ENCODE assay signal across 33 cellular contexts in the genomic region with DNA sequence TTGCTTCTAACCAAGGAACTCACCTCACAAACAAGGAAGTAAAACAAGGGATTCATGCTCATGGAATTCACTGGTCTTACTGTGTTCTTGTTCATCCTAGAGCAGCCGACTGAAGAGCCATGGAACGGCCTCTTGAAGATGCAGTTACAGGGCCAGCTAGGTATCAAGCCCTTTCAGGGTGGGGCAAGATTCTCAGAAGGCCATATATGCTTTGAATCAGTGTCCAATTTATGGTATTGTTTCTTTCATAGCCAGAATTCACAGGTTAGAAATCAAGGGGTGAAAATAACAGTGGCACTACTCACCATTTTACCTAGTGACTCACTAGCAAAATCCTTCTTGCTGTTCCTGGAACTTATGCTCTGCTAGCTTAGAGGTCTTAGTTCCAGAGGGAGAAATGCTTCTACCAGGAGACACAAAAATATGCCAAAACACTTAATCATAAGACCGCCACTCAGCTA.
DNase-seq lines count a peak whose midpoint lies in the region; TF ChIP-seq lines count a peak whose summit lies in the region.
"Had no signal": no experiment of that assay in that cellular context is flagged by ENCODE, and none has a peak within 500 bp of the region (broad histone marks: within the 10 kb centered on the region; RNA-seq: fewer than 3 reads in every experiment).

No MANE protein-coding gene starts in this region.

- no peaks in the 10 kb centered on the region for H3K9me3 ChIP-seq in breast epithelium
- H3K9me3 ChIP-seq: esophagus muscularis mucosa, gastroesophageal sphincter, HAP-1, uterus had no signal

- H3K4me3 Mint-ChIP-seq in MCF 10A (ENCODE audit: unreplicated experiment) (no peak overlapping the region), Calu3 (ENCODE audit: low read depth, unreplicated experiment) (no peak overlapping the region)
- H3K4me3 Mint-ChIP-seq: activated B cell treated with CpG ODN at 0.5 μM for 24 hours; activated CD4-positive, alpha-beta memory T cell treated with anti-CD3 and anti-CD28 coated beads for 36 hours; activated naive CD4-positive, alpha-beta T cell treated with anti-CD3 and anti-CD28 coated beads, Interleukin-2, amount 10 ng/mL, durations not matched to agents 7 days and 5 days; B cell; CD8-positive, alpha-beta T cell; endodermal cell; mesothelial cell of epicardium; naive B cell; stimulated activated naive CD8-positive, alpha-beta T cell treated with anti-CD3 and anti-CD28 coated beads, Interleukin-15, amount 100 ng/mL, for 72 hours had no signal

- no peaks in the 10 kb centered on the region for H3K4me1 ChIP-seq in breast epithelium
- H3K4me1 ChIP-seq: esophagus muscularis mucosa, gastroesophageal sphincter, HAP-1, uterus had no signal

- H3K27ac Mint-ChIP-seq in MCF 10A (ENCODE audit: low read depth, unreplicated experiment) (peak overlapping the region; percentile 83), Calu3 (ENCODE audit: unreplicated experiment) (no peak overlapping the region)
- H3K27ac Mint-ChIP-seq: activated B cell treated with CpG ODN at 0.5 μM for 24 hours; activated CD4-positive, alpha-beta memory T cell treated with anti-CD3 and anti-CD28 coated beads for 36 hours; activated naive CD4-positive, alpha-beta T cell treated with anti-CD3 and anti-CD28 coated beads, Interleukin-2, amount 10 ng/mL, durations not matched to agents 7 days and 5 days; B cell; CD8-positive, alpha-beta T cell; endodermal cell; mesothelial cell of epicardium; naive B cell; progenitor cell of endocrine pancreas; stimulated activated naive CD8-positive, alpha-beta T cell treated with anti-CD3 and anti-CD28 coated beads, Interleukin-15, amount 100 ng/mL, for 72 hours had no signal

- H3K36me3 ChIP-seq in breast epithelium, result no peaks in the 10 kb centered on the region
- H3K36me3 ChIP-seq: esophagus muscularis mucosa, gastroesophageal sphincter, HAP-1, uterus had no signal

- CTCF ChIA-PET in MCF 10A (lab: Yijun Ruan, JAX), result no interaction called here
- CTCF ChIA-PET in Calu3 (lab: Charles Lee), result no interaction called here

- H3K4me1 Mint-ChIP-seq in MCF 10A (ENCODE audit: insufficient read depth, unreplicated experiment), result peaks cover 8% of the 10 kb centered on the region
- H3K4me1 Mint-ChIP-seq in Calu3 (ENCODE audit: low read depth, unreplicated experiment), result no peaks in the 10 kb centered on the region
- H3K4me1 Mint-ChIP-seq: activated B cell treated with CpG ODN at 0.5 μM for 24 hours; activated naive CD4-positive, alpha-beta T cell treated with anti-CD3 and anti-CD28 coated beads, Interleukin-2, amount 10 ng/mL, durations not matched to agents 7 days and 5 days; B cell; endodermal cell; mesothelial cell of epicardium; naive B cell; stimulated activated naive CD8-positive, alpha-beta T cell treated with anti-CD3 and anti-CD28 coated beads, Interleukin-15, amount 100 ng/mL, for 72 hours had no signal

- H3K27me3 ChIP-seq in breast epithelium, result no peaks in the 10 kb centered on the region
- H3K27me3 ChIP-seq: esophagus muscularis mucosa, gastroesophageal sphincter, uterus had no signal

- H3K27me3 Mint-ChIP-seq in MCF 10A (ENCODE audit: insufficient read depth, unreplicated experiment) (no peaks in the 10 kb centered on the region), Calu3 (ENCODE audit: unreplicated experiment) (no peaks in the 10 kb centered on the region)
- H3K27me3 Mint-ChIP-seq: activated B cell treated with CpG ODN at 0.5 μM for 24 hours; activated CD4-positive, alpha-beta memory T cell treated with anti-CD3 and anti-CD28 coated beads for 36 hours; activated naive CD4-positive, alpha-beta T cell treated with anti-CD3 and anti-CD28 coated beads, Interleukin-2, amount 10 ng/mL, durations not matched to agents 7 days and 5 days; B cell; naive B cell; progenitor cell of endocrine pancreas; stimulated activated naive CD8-positive, alpha-beta T cell treated with anti-CD3 and anti-CD28 coated beads, Interleukin-15, amount 100 ng/mL, for 72 hours had no signal

- no TSS peak for BruUV-seq in MCF 10A (replicated peaks; lab: Mats Ljungman, UMichigan)
- no TSS peak for BruUV-seq in Calu3 (replicated peaks; lab: Mats Ljungman, UMichigan)

- no peaks in the 10 kb centered on the region for H3K36me3 Mint-ChIP-seq in MCF 10A (ENCODE audit: insufficient read depth, unreplicated experiment)
- no peaks in the 10 kb centered on the region for H3K36me3 Mint-ChIP-seq in Calu3 (ENCODE audit: insufficient read depth, unreplicated experiment)
- H3K36me3 Mint-ChIP-seq: activated CD4-positive, alpha-beta memory T cell treated with anti-CD3 and anti-CD28 coated beads for 36 hours; activated naive CD4-positive, alpha-beta T cell treated with anti-CD3 and anti-CD28 coated beads, Interleukin-2, amount 10 ng/mL, durations not matched to agents 7 days and 5 days; CD8-positive, alpha-beta T cell; mesothelial cell of epicardium; naive B cell had no signal

- POLR2A ChIA-PET in MCF 10A (lab: Yijun Ruan, JAX), result no interaction called here

- no peak for DNase-seq in MCF 10A (ENCODE audit: unreplicated experiment)
- DNase-seq in breast epithelium (ENCODE audit: low spot score in 2 of 2), result no peak
- DNase-seq in RKO (ENCODE audit: low spot score), result peak; percentile 10
- peak; percentile 2 for DNase-seq in fibroblast of pulmonary artery (ENCODE audit: low read depth)
- DNase-seq in DMS153 treated with DMSO at 0.1 percent for 48 hours (lab: John Stamatoyannopoulos, UW; ENCODE audit: unreplicated experiment), result no peak
- no peak for DNase-seq in activated CD4-positive, alpha-beta T cell treated with anti-CD3 and anti-CD28 coated beads, Interleukin-2, amount 50 U/mL, for 4 hours
- no peak for DNase-seq in Calu3
- no peak for DNase-seq in activated CD4-positive, alpha-beta T cell treated with anti-CD3 and anti-CD28 coated beads for 4 hours
- DNase-seq: 8988T; activated B cell treated with CpG ODN at 0.5 μM for 24 hours; activated CD4-positive, alpha-beta memory T cell treated with anti-CD3 and anti-CD28 coated beads for 36 hours; activated CD8-positive, alpha-beta memory T cell treated with anti-CD3 and anti-CD28 coated beads, Interleukin-2, amount 50 U/mL, for 4 hours; activated naive CD4-positive, alpha-beta T cell treated with anti-CD3 and anti-CD28 coated beads, Interleukin-2, amount 10 ng/mL, durations not matched to agents 7 days and 5 days; amygdala; CD8-positive, alpha-beta T cell; central memory CD4-positive, alpha-beta T cell; DMS 273 treated with DMSO at 0.1 percent for 48 hours; endodermal cell; MV-4-11; naive B cell; NCI-H146; NCI-H2107; NCI-H446; NCI-H82; stimulated activated naive CD8-positive, alpha-beta T cell treated with anti-CD3 and anti-CD28 coated beads, Interleukin-15, amount 100 ng/mL, for 72 hours; T1000; uterus had no signal

- H3K9me3 Mint-ChIP-seq in MCF 10A (ENCODE audit: unreplicated experiment) (no peaks in the 10 kb centered on the region), Calu3 (ENCODE audit: low read depth, unreplicated experiment) (peaks cover 15% of the 10 kb centered on the region)
- H3K9me3 Mint-ChIP-seq: endodermal cell had no signal

- TF ChIP-seq POLR2A in breast epithelium (IDR thresholded peaks at IDR 0.05), result no peak

- TF ChIP-seq CTCF in MCF 10A (IDR thresholded peaks at IDR 0.05; ENCODE audit: unreplicated experiment) (no peak), breast epithelium (IDR thresholded peaks at IDR 0.05) (no peak), fibroblast of pulmonary artery (IDR thresholded peaks at IDR 0.05; ENCODE audit: low read length, missing control alignments) (no peak), Calu3 (IDR thresholded peaks at IDR 0.05; ENCODE audit: unreplicated experiment) (no peak)

- no peak overlapping the region for H3K27ac ChIP-seq in breast epithelium
- H3K27ac ChIP-seq: esophagus muscularis mucosa, gastroesophageal sphincter, uterus had no signal

- intact Hi-C loops in MCF 10A (cut with micrococcal nuclease) (no loop called here), breast epithelium (cut with DNase I; ENCODE audit: low total_unique reads) (loop anchor here (1.0 kb wide), 1 partner anchor 13 kb away; no protein-coding TSS in a partner anchor), Calu3 (cut with micrococcal nuclease; ENCODE audit: unreplicated experiment) (no loop called here)

- H3K4me3 ChIP-seq in breast epithelium (no peak overlapping the region), fibroblast of pulmonary artery (replicated peaks; ENCODE audit: low read depth, low read length) (no peak overlapping the region)
- H3K4me3 ChIP-seq: esophagus muscularis mucosa, gastroesophageal sphincter, HAP-1, uterus had no signal

Comparison
In these comparisons a context has a peak if more than half of its experiments do, and no peak if none do; other contexts are left out.
1. DNase-seq: peak in RKO (single experiment) and fibroblast of pulmonary artery (single experiment); none in MCF 10A (single experiment), breast epithelium (0 of 2), DMS153 treated with DMSO at 0.1 percent for 48 hours (single experiment), activated CD4-positive, alpha-beta T cell treated with anti-CD3 and anti-CD28 coated beads, Interleukin-2, amount 50 U/mL, for 4 hours (0 of 2), Calu3 (single experiment) and activated CD4-positive, alpha-beta T cell treated with anti-CD3 and anti-CD28 coated beads for 4 hours (0 of 2).